In genomic region chr10:11570751-11571150, GRCh38 we compare ENCODE assay signal across 32 cellular contexts.
"Had no signal": no experiment of that assay in that cellular context is flagged by ENCODE, and none has a peak within 500 bp of the region (broad histone marks: within the 10 kb centered on the region; RNA-seq: fewer than 3 reads in every experiment).

No MANE protein-coding gene starts in this region.

- H3K36me3 ChIP-seq: esophagus muscularis mucosa, gastroesophageal sphincter, heart left ventricle, neural progenitor cell, tibial artery had no signal

- DNase-seq: effector CD8-positive, alpha-beta T cell; endodermal cell; foreskin keratinocyte; heart left ventricle; left cardiac atrium; mesenchymal stem cell; mucosa of descending colon; naive B cell; stimulated activated CD4-positive, alpha-beta T cell treated with anti-CD3 and anti-CD28 coated beads, Interleukin-12 subunit alpha, Interleukin-12 subunit beta, amount 100 ng/mL, for 4 hours; stimulated activated CD4-positive, alpha-beta T cell treated with anti-CD3 and anti-CD28 coated beads, Interleukin-1b, Interleukin-23, amount 100 ng/mL, for 48 hours; stimulated activated CD4-positive, alpha-beta T cell treated with anti-CD3 and anti-CD28 coated beads, Interleukin-4, amount 100 ng/mL, for 1 hour; stimulated activated CD8-positive, alpha-beta memory T cell treated with anti-CD3 and anti-CD28 coated beads, Interleukin-4, amount 100 ng/mL, for 48 hours; stimulated activated naive CD8-positive, alpha-beta T cell treated with anti-CD3 and anti-CD28 coated beads, Interleukin-15, Interleukin-2, amounts not matched to agents 100 U/mL and 50 U/mL, for 24 hours; substantia nigra; testis; tibial artery had no signal

- FAIRE-seq: colon, endothelial cell of umbilical vein, islet of Langerhans had no signal

- H3K4me3 Mint-ChIP-seq: dendritic cell treated with granulocyte-macrophage colony-stimulating factor and Interleukin-4, amounts not matched to agents 40 ng/mL and 50 ng/mL, for 4 days; endodermal cell; mesothelial cell of epicardium; natural killer cell treated with Interleukin-12 subunit alpha and Interleukin-12 subunit beta and Interleukin-15 and Interleukin-18, amount 100 ng/mL, for 72 hours; neural progenitor cell; type B pancreatic cell had no signal

- H3K27ac Mint-ChIP-seq: dendritic cell treated with granulocyte-macrophage colony-stimulating factor and Interleukin-4, amounts not matched to agents 40 ng/mL and 50 ng/mL, for 4 days; endodermal cell; mesothelial cell of epicardium; natural killer cell treated with Interleukin-12 subunit alpha and Interleukin-12 subunit beta and Interleukin-15 and Interleukin-18, amount 100 ng/mL, for 72 hours; neural progenitor cell; progenitor cell of endocrine pancreas; type B pancreatic cell had no signal

- H3K27ac ChIP-seq: esophagus muscularis mucosa, foreskin keratinocyte, gastroesophageal sphincter, heart left ventricle, hepatocyte, parathyroid adenoma, testis, tibial artery had no signal

- H3K27me3 Mint-ChIP-seq: dendritic cell treated with granulocyte-macrophage colony-stimulating factor and Interleukin-4, amounts not matched to agents 40 ng/mL and 50 ng/mL, for 4 days; naive B cell; progenitor cell of endocrine pancreas; type B pancreatic cell had no signal

- H3K9me3 ChIP-seq: esophagus muscularis mucosa, gastroesophageal sphincter, mucosa of descending colon, testis, tibial artery had no signal

- ATAC-seq: foreskin keratinocyte; gastroesophageal sphincter; heart left ventricle; left cardiac atrium; mucosa of descending colon; natural killer cell treated with Interleukin-12 subunit alpha and Interleukin-12 subunit beta and Interleukin-15 and Interleukin-18, amount 100 ng/mL, for 72 hours; sciatic nerve; stimulated activated naive CD8-positive, alpha-beta T cell treated with anti-CD3 and anti-CD28 coated beads, Interleukin-15, Interleukin-2, amounts not matched to agents 100 U/mL and 50 U/mL, for 24 hours had no signal

- H3K4me3 ChIP-seq: esophagus muscularis mucosa, gastroesophageal sphincter, heart left ventricle, hepatocyte, lung, mucosa of descending colon, neural progenitor cell, smooth muscle cell, testis, tibial artery had no signal

- H3K27me3 ChIP-seq: esophagus muscularis mucosa, foreskin keratinocyte, gastroesophageal sphincter, heart left ventricle, hepatocyte, neural progenitor cell, testis, tibial artery had no signal

- H3K36me3 Mint-ChIP-seq: natural killer cell treated with Interleukin-12 subunit alpha and Interleukin-12 subunit beta and Interleukin-15 and Interleukin-18, amount 100 ng/mL, for 72 hours had no signal

- H3K4me1 ChIP-seq: foreskin keratinocyte, testis, tibial artery had no signal

- H3K9me3 Mint-ChIP-seq: dendritic cell treated with granulocyte-macrophage colony-stimulating factor and Interleukin-4, amounts not matched to agents 40 ng/mL and 50 ng/mL, for 4 days; endodermal cell; naive B cell; natural killer cell treated with Interleukin-12 subunit alpha and Interleukin-12 subunit beta and Interleukin-15 and Interleukin-18, amount 100 ng/mL, for 72 hours; type B pancreatic cell had no signal
